In the genomic region with DNA sequence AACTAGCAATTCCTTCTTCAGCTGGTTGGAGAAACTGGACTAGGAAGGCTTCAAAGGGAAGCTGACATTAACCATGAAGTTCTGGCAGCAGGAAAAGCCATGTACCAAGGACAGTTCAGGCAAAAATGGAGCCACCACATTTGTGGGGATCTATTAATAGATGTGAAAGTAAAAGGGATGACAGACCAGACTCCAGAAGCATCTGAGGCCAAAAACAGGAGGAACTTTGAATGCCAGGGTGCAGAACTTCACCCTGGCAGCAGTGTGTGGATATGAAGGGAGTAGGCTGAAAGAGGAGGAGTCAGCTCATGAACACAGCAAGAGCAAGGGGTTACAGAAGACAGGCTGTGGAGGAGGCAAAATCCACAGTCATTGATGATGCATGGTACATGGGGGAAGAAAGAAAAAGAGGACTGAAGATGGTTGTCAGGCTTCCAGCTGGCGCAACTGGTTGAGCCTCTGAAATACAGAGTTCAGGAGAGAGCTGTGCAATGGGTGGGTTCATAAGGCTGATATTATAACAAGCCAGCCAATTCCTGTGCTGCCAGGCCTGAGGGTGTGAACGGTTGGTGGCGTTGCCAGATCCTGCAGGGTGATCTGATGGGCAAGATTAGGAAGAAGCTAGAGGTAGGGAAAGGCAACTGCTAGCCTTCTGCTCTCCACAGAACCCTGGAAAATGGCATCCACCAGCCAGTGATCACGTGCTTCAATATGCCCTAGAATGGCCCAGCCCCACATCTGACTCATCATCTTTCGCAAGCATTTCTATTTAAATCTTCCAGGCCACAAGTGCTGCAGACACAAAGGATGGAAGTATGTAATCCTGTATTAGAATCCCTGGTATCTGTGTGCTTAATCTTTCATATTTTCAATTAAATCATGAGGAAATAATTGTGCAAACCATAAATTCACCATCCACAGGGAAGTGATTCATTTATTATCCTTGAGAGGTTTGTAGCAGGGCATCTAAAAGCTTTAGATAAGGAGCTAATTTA, we compare ENCODE assay signal across 11 cellular contexts.
DNase-seq lines count a peak whose midpoint lies in the region; ATAC-seq and TF ChIP-seq lines count a peak whose summit lies in the region.
"Had no signal": no experiment of that assay in that cellular context is flagged by ENCODE, and none has a peak within 500 bp of the region (broad histone marks: within the 10 kb centered on the region; RNA-seq: fewer than 3 reads in every experiment).

No MANE protein-coding gene starts in this region.

- no peak overlapping the region for H3K18ac ChIP-seq in mesenchymal stem cell (ENCODE audit: low read depth in 1 of 2, low read length in 2 of 2)

- no peak overlapping the region for H3K23ac ChIP-seq in mesenchymal stem cell (ENCODE audit: low read length in 2 of 2)

- H2BK15ac ChIP-seq in mesenchymal stem cell (ENCODE audit: low read depth, poor library complexity, severe bottlenecking), result no peak overlapping the region

- H3K27me3 ChIP-seq in Loucy (ENCODE audit: insufficient read depth, low read length, poor library complexity, severe bottlenecking), result no peaks in the 10 kb centered on the region
- peaks cover 0 to 40% of the 10 kb centered on the region in 2 experiments for H3K27me3 ChIP-seq in mesenchymal stem cell (ENCODE audit: control insufficient read depth in 1 of 2, insufficient read depth in 1 of 2, low read length in 2 of 2)
- H3K27me3 ChIP-seq in ovary, result no peaks in the 10 kb centered on the region

- H3K4me3 ChIP-seq in Loucy (ENCODE audit: low read length, poor library complexity, severe bottlenecking) (no peak overlapping the region), mesenchymal stem cell (ENCODE audit: insufficient read depth in 1 of 2, low read depth in 1 of 2, low read length in 2 of 2) (no peak overlapping the region), ovary (no peak overlapping the region)

- H3K79me1 ChIP-seq in mesenchymal stem cell (replicated peaks; ENCODE audit: low read length, poor library complexity, severe bottlenecking), result no peaks in the 10 kb centered on the region

- TF ChIP-seq EP300 in ovary (IDR thresholded peaks at IDR 0.05), result no peak

- no peak overlapping the region for H2AK5ac ChIP-seq in mesenchymal stem cell (ENCODE audit: low read length, severe bottlenecking)

- H3K9ac ChIP-seq in Loucy (ENCODE audit: low read depth, low read length, poor library complexity, severe bottlenecking), result peak overlapping the region; percentile 59
- no peak overlapping the region for H3K9ac ChIP-seq in mesenchymal stem cell (ENCODE audit: low read length)

- no peak overlapping the region for H3K27ac ChIP-seq in mesenchymal stem cell (ENCODE audit: low read length, poor library complexity, severe bottlenecking)
- no peak overlapping the region for H3K27ac ChIP-seq in ovary

- peak; percentile 67 for DNase-seq in ELR (ENCODE audit: low read depth)
- DNase-seq in amniotic epithelial cell (ENCODE audit: low read depth), result peak; percentile 86
- no peak for DNase-seq in mesenchymal stem cell
- DNase-seq in COLO829 (ENCODE audit: low spot score), result no peak
- no peak for DNase-seq in ovary
- no peak for DNase-seq in HuH-7 (ENCODE audit: low spot score)
- DNase-seq: activated gamma-delta T cell, NCI-H2227 treated with DMSO at 0.1 percent for 48 hours, T-helper 9 cell had no signal

- no peak for TF ChIP-seq POLR2A in ovary (IDR thresholded peaks at IDR 0.05)

- peak overlapping the region in 1 of 2 experiments; percentile 80 for H3K14ac ChIP-seq in mesenchymal stem cell (ENCODE audit: low read length in 2 of 2)

- 97% methylated on average over 3 of the region's 5 CpGs for WGBS in mesenchymal stem cell
- WGBS in ovary, 3 donors, result 79 to 85% (median 85%) methylated on average over 5 of the region's 5 CpGs

- H3K9me3 ChIP-seq in Loucy (ENCODE audit: insufficient read depth, low read depth, low read length) (no peaks in the 10 kb centered on the region), mesenchymal stem cell (ENCODE audit: control insufficient read depth, low read length) (no peaks in the 10 kb centered on the region), ovary (no peaks in the 10 kb centered on the region)

- peaks cover 13% of the 10 kb centered on the region; the same call in 1 of the 2 replicates for H3F3A ChIP-seq in Loucy (ENCODE audit: low read depth)

- no peak overlapping the region for H2BK5ac ChIP-seq in mesenchymal stem cell (ENCODE audit: low read depth, low read length, poor library complexity, severe bottlenecking)

- H4K8ac ChIP-seq in mesenchymal stem cell (ENCODE audit: low read length), result peak overlapping the region; percentile 14

- peaks cover 83% of the 10 kb centered on the region for H3K4me1 ChIP-seq in Loucy (ENCODE audit: insufficient read depth, low read length, poor library complexity, severe bottlenecking)
- H3K4me1 ChIP-seq in mesenchymal stem cell (ENCODE audit: control insufficient read depth, insufficient read depth, low read depth, low read length), result peaks cover 4% of the 10 kb centered on the region
- no peaks in the 10 kb centered on the region for H3K4me1 ChIP-seq in ovary (ENCODE audit: insufficient read depth)

- H3K9me2 ChIP-seq in Loucy (replicated peaks; ENCODE audit: low read depth, low read length), result no peaks in the 10 kb centered on the region

- H2BK120ac ChIP-seq in mesenchymal stem cell (ENCODE audit: low read depth, low read length), result no peak overlapping the region

- no peak overlapping the region for H3K4ac ChIP-seq in mesenchymal stem cell (ENCODE audit: low read depth in 1 of 2, low read length in 2 of 2)

- H2AFZ ChIP-seq in Loucy (ENCODE audit: low read length), result peak overlapping the region; percentile 17; the same call in 1 of the 2 replicates
- no peak overlapping the region for H2AFZ ChIP-seq in mesenchymal stem cell (ENCODE audit: low read depth, low read length)

- H3K36me3 ChIP-seq in Loucy (ENCODE audit: insufficient read depth, low read length) (no peaks in the 10 kb centered on the region), mesenchymal stem cell (ENCODE audit: control insufficient read depth in 1 of 2, insufficient read depth in 2 of 2, low read depth in 1 of 2, low read length in 2 of 2) (no peaks in the 10 kb centered on the region), ovary (no peaks in the 10 kb centered on the region)

- intact Hi-C loops in ovary (cut with DNase I), result no loop called here

- peak overlapping the region; percentile 59 for H3K4me2 ChIP-seq in Loucy (ENCODE audit: low read depth, low read length, poor library complexity, severe bottlenecking)
- H3K4me2 ChIP-seq in mesenchymal stem cell (ENCODE audit: low read length, poor library complexity, severe bottlenecking), result no peak overlapping the region

- H4K20me1 ChIP-seq in Loucy (ENCODE audit: insufficient read depth, low read length, poor library complexity, severe bottlenecking), result no peaks in the 10 kb centered on the region

- no peak for TF ChIP-seq CTCF in Loucy (conservative IDR thresholded peaks at IDR 0.05; ENCODE audit: low read length)
- TF ChIP-seq CTCF in ovary (IDR thresholded peaks at IDR 0.05), result no peak

- no peak overlapping the region for H4K91ac ChIP-seq in mesenchymal stem cell (ENCODE audit: low read length)

- H2BK12ac ChIP-seq in mesenchymal stem cell (ENCODE audit: low read length in 2 of 2), result no peak overlapping the region

- ATAC-seq in GM18502 (IDR thresholded peaks at IDR 0.05; ENCODE audit: poor library complexity, unreplicated experiment), result no peak

- H3K79me2 ChIP-seq in Loucy (ENCODE audit: insufficient read depth, low read length), result no peaks in the 10 kb centered on the region

Comparison
In these comparisons a context has a peak if more than half of its experiments do, and no peak if none do; other contexts are left out.
1. DNase-seq: peak in ELR (single experiment) and amniotic epithelial cell (single experiment); none in mesenchymal stem cell (single experiment), COLO829 (single experiment), ovary (0 of 5) and HuH-7 (single experiment).